7 cellular contexts compared by ENCODE assay signal in genomic region chr10:38094923-38095574, GRCh38. TPM values are rescaled to one million over a fixed set of nuclear protein-coding genes. Genes with fewer than 3 reads are reported as not detected.
DNase-seq lines count a peak whose midpoint lies in the region; ATAC-seq and TF ChIP-seq lines count a peak whose summit lies in the region.

No MANE protein-coding gene starts in this region.

- H3K9me3 ChIP-seq in right atrium auricular region (no peaks in the 10 kb centered on the region), smooth muscle cell (replicated peaks; ENCODE audit: low read depth) (peaks cover 3% of the 10 kb centered on the region)

- TF ChIP-seq CTCF in activated CD8-positive, alpha-beta T cell treated with anti-CD3 and anti-CD28 coated beads for 36 hours (IDR thresholded peaks at IDR 0.05), result no peak
- TF ChIP-seq CTCF in right atrium auricular region (IDR thresholded peaks at IDR 0.05) (no peak), smooth muscle cell (IDR thresholded peaks at IDR 0.05; ENCODE audit: borderline replicate concordance, insufficient read depth, poor library complexity, severe bottlenecking) (no peak)

- H3K27ac ChIP-seq in right atrium auricular region, result peak overlapping the region; percentile 84 to 88
- no peak overlapping the region for H3K27ac ChIP-seq in smooth muscle cell (ENCODE audit: low read depth)

- H3K4me1 Mint-ChIP-seq in activated CD8-positive, alpha-beta T cell treated with anti-CD3 and anti-CD28 coated beads for 36 hours (ENCODE audit: low read depth), result peaks cover 30% of the 10 kb centered on the region

- no peaks in the 10 kb centered on the region for H4K20me1 ChIP-seq in smooth muscle cell (ENCODE audit: low read depth)

- CTCF ChIA-PET in HEK293T (lab: Yijun Ruan, JAX), result no interaction called here
- CTCF ChIA-PET in activated CD8-positive, alpha-beta T cell treated with anti-CD3 and anti-CD28 coated beads for 36 hours (lab: Charles Lee), result interaction anchor here (0.8 to 1.6 kb wide), 3 partner anchors 10 to 146 kb away, joined by 3 to 4 read pairs (median 3); partner anchors contain the start of gene ZNF25

- H3K27me3 ChIP-seq in right atrium auricular region (no peaks in the 10 kb centered on the region), smooth muscle cell (ENCODE audit: low read depth) (no peaks in the 10 kb centered on the region)

- peak overlapping the region; percentile 85 for H2AFZ ChIP-seq in smooth muscle cell (ENCODE audit: low read depth)

- peaks cover 12% of the 10 kb centered on the region for H3K9me3 Mint-ChIP-seq in activated CD8-positive, alpha-beta T cell treated with anti-CD3 and anti-CD28 coated beads for 36 hours

- ATAC-seq in activated CD8-positive, alpha-beta T cell treated with anti-CD3 and anti-CD28 coated beads for 36 hours, result no peak
- ATAC-seq in GM19324 (IDR thresholded peaks at IDR 0.05; ENCODE audit: low FRiP score, unreplicated experiment) (no peak), GM21381 (IDR thresholded peaks at IDR 0.05; ENCODE audit: unreplicated experiment) (no peak)

- H3K36me3 ChIP-seq in right atrium auricular region, result peaks cover 30% of the 10 kb centered on the region
- H3K36me3 ChIP-seq in smooth muscle cell (ENCODE audit: low read depth), result no peaks in the 10 kb centered on the region

- peak overlapping the region; percentile 78 for H3K4me3 ChIP-seq in right atrium auricular region
- peak overlapping the region; percentile 63 for H3K4me3 ChIP-seq in smooth muscle cell

- POLR2A ChIA-PET in HEK293T (lab: Yijun Ruan, JAX), result interaction anchor here (3.2 kb wide), 1 partner anchor 85 kb away, joined by 8 read pairs; the partner anchor contains the start of gene ZNF33A
- POLR2A ChIA-PET in activated CD8-positive, alpha-beta T cell treated with anti-CD3 and anti-CD28 coated beads for 36 hours (lab: Charles Lee), result interaction anchor here (1.1 to 1.7 kb wide), 3 partner anchors 19 to 119 kb away, joined by 3 to 6 read pairs (median 5); partner anchors contain the start of gene ZNF25

- H3K4me3 Mint-ChIP-seq in activated CD8-positive, alpha-beta T cell treated with anti-CD3 and anti-CD28 coated beads for 36 hours, result peak overlapping the region; percentile 71

- intact Hi-C loops in activated CD8-positive, alpha-beta T cell treated with anti-CD3 and anti-CD28 coated beads for 36 hours (cut with micrococcal nuclease), result loop anchor here (1.0 kb wide), 2 partner anchors 85 to 119 kb away; partner anchors contain the start of genes ZNF25 and ZNF33A

- no peaks in the 10 kb centered on the region for H3K79me2 ChIP-seq in smooth muscle cell (ENCODE audit: low read depth)

- H3K36me3 Mint-ChIP-seq in activated CD8-positive, alpha-beta T cell treated with anti-CD3 and anti-CD28 coated beads for 36 hours (ENCODE audit: low read depth), result peaks cover 52% of the 10 kb centered on the region

- peak; percentile 3 for DNase-seq in HEK293T (ENCODE audit: extremely low spot score)
- DNase-seq in activated CD8-positive, alpha-beta T cell treated with anti-CD3 and anti-CD28 coated beads for 36 hours, result peak; percentile 2
- DNase-seq in right atrium auricular region (ENCODE audit: low spot score), result no peak
- DNase-seq in smooth muscle cell (lab: John Stamatoyannopoulos, UW; ENCODE audit: unreplicated experiment), result no peak
- DNase-seq in activated CD4-positive, alpha-beta T cell treated with anti-CD3 and anti-CD28 coated beads, Interleukin-2, amount 50 U/mL, for 48 hours, result no peak

- peak overlapping the region; percentile 90 for H3K27ac Mint-ChIP-seq in activated CD8-positive, alpha-beta T cell treated with anti-CD3 and anti-CD28 coated beads for 36 hours

- H3K4me1 ChIP-seq in right atrium auricular region (peaks cover 0 to 9% of the 10 kb centered on the region in 2 donors), smooth muscle cell (ENCODE audit: low read depth) (no peaks in the 10 kb centered on the region)

- peak overlapping the region; percentile 53 for H3K9ac ChIP-seq in smooth muscle cell (ENCODE audit: low read depth)

- H3K27me3 Mint-ChIP-seq in activated CD8-positive, alpha-beta T cell treated with anti-CD3 and anti-CD28 coated beads for 36 hours, result no peaks in the 10 kb centered on the region

- no peaks in the 10 kb centered on the region for H3F3A ChIP-seq in smooth muscle cell (ENCODE audit: low read depth)

- 74% methylated on average over 21 of the region's 22 CpGs for WGBS in smooth muscle cell (ENCODE audit: low lambda C conversion rate)

- H3K4me2 ChIP-seq in smooth muscle cell, result peak overlapping the region; percentile 83

TF ChIP-seq in HEK293T, 16 proteins besides CTCF, POLR2A, EP300 and RAD21:
- no peak for TF ChIP-seq FOXM1 (IDR thresholded peaks at IDR 0.05; ENCODE audit: borderline replicate concordance)
- TF ChIP-seq ARNT (IDR thresholded peaks at IDR 0.05), result no peak
- TF ChIP-seq NFRKB (IDR thresholded peaks at IDR 0.05), result no peak
- TF ChIP-seq FOXA1 (IDR thresholded peaks at IDR 0.05), result no peak
- TF ChIP-seq SUZ12 (IDR thresholded peaks at IDR 0.05), result no peak
- no peak for TF ChIP-seq SP1 (IDR thresholded peaks at IDR 0.05)
- no peak for TF ChIP-seq TARDBP (IDR thresholded peaks at IDR 0.05)
- TF ChIP-seq BHLHE40 (IDR thresholded peaks at IDR 0.05; ENCODE audit: borderline replicate concordance), result no peak
- no peak for TF ChIP-seq HDGF (IDR thresholded peaks at IDR 0.05; ENCODE audit: borderline replicate concordance)
- no peak for TF ChIP-seq LEF1 (IDR thresholded peaks at IDR 0.05; ENCODE audit: borderline replicate concordance)
- no peak for TF ChIP-seq L3MBTL2 (conservative IDR thresholded peaks at IDR 0.05)
- TF ChIP-seq PKNOX1 (IDR thresholded peaks at IDR 0.05), result no peak
- TF ChIP-seq CTBP1 (IDR thresholded peaks at IDR 0.05; ENCODE audit: borderline replicate concordance), result no peak
- no peak for TF ChIP-seq ZNF384 (IDR thresholded peaks at IDR 0.05)
- no peak for TF ChIP-seq FOXK2 (IDR thresholded peaks at IDR 0.05)
- no peak for TF ChIP-seq ELF4 (IDR thresholded peaks at IDR 0.05)

RNA-seq across cellular contexts. Expression of gene ZNF37A, which starts 0.9 kb away (rescaled TPM):
- total RNA-seq in activated CD8-positive, alpha-beta T cell treated with anti-CD3 and anti-CD28 coated beads for 36 hours, result 10 to 100 TPM; 22.6 to 26.0 TPM
- total RNA-seq in right atrium auricular region, result 1 to 10 TPM; 6.2 to 9.1 TPM
- 7.1 and 30.3 TPM in 2 replicates for total RNA-seq in smooth muscle cell
- 1.9 and 3.2 TPM in 2 replicates for polyA plus RNA-seq in smooth muscle cell

Comparison
In these comparisons a context has a peak if more than half of its experiments do, and no peak if none do; other contexts are left out.
1. DNase-seq: peak in HEK293T (single experiment) and activated CD8-positive, alpha-beta T cell treated with anti-CD3 and anti-CD28 coated beads for 36 hours (single experiment); none in right atrium auricular region (single experiment), smooth muscle cell (single experiment) and activated CD4-positive, alpha-beta T cell treated with anti-CD3 and anti-CD28 coated beads, Interleukin-2, amount 50 U/mL, for 48 hours (0 of 2).